ENCODE assay signal across 8 cellular contexts in genomic region chr15:72474466-72474911, GRCh38. TPM values are rescaled to one million over a fixed set of nuclear protein-coding genes. Genes with fewer than 3 reads are reported as not detected.
A peak's percentile ranks its signal among the peaks of the same experiment; 100 is the strongest.
DNase-seq lines count a peak whose midpoint lies in the region; ATAC-seq and TF ChIP-seq lines count a peak whose summit lies in the region.

No MANE protein-coding gene starts in this region.

- H3K36me3 ChIP-seq in trophoblast cell (ENCODE audit: control insufficient read depth in 1 of 2, insufficient read depth in 2 of 2, low read length in 2 of 2): peaks cover 11 to 12% of the 10 kb centered on the region in 2 experiments

- peak overlapping the region; percentile 88 for H3K9ac ChIP-seq in trophoblast cell (ENCODE audit: low read length)

- H3K27me3 ChIP-seq in foreskin keratinocyte (no peaks in the 10 kb centered on the region), trophoblast cell (ENCODE audit: insufficient read depth, low read length) (no peaks in the 10 kb centered on the region)

- H2BK120ac ChIP-seq in trophoblast cell (ENCODE audit: insufficient read depth, low read length, poor library complexity): peak overlapping the region; percentile 67

- peaks cover 17% of the 10 kb centered on the region for H3K4me1 ChIP-seq in foreskin keratinocyte
- peaks cover 4 to 7% of the 10 kb centered on the region in 2 experiments for H3K4me1 ChIP-seq in trophoblast cell (ENCODE audit: control insufficient read depth in 1 of 2, insufficient read depth in 2 of 2, low read length in 2 of 2)

- H2BK5ac ChIP-seq in trophoblast cell (ENCODE audit: low read depth, low read length, poor library complexity): peak overlapping the region; percentile 68

- peak; percentile 10 for ATAC-seq in HG02571 (IDR thresholded peaks at IDR 0.05; ENCODE audit: unreplicated experiment)
- ATAC-seq in foreskin keratinocyte: no peak
- ATAC-seq in HG03565 (IDR thresholded peaks at IDR 0.05; ENCODE audit: unreplicated experiment): no peak

- H2BK12ac ChIP-seq in trophoblast cell (ENCODE audit: low read length): peak overlapping the region; percentile 12

- no CpG with 5 or more reads among the region's 67 CpGs for WGBS in trophoblast cell (ENCODE audit: extremely low coverage, insufficient coverage, insufficient read length)

- H2AK5ac ChIP-seq in trophoblast cell (ENCODE audit: low read length): peak overlapping the region; percentile 88

- H3K4me1 Mint-ChIP-seq in T-helper 2 cell treated with Interferon-gamma antibody and Interleukin-4, amounts not matched to agents 5 μg/mL and 100 μg/mL, for 36 hours (ENCODE audit: low read depth): peaks cover 29% of the 10 kb centered on the region

- peak overlapping the region; percentile 98 for H3K4ac ChIP-seq in trophoblast cell (ENCODE audit: low read depth, low read length)

- no peak overlapping the region for H3K23ac ChIP-seq in trophoblast cell (ENCODE audit: low read length)

- H3K27me3 Mint-ChIP-seq in T-helper 2 cell treated with Interferon-gamma antibody and Interleukin-4, amounts not matched to agents 5 μg/mL and 100 μg/mL, for 36 hours (ENCODE audit: low read depth): no peaks in the 10 kb centered on the region

- H3K14ac ChIP-seq in trophoblast cell (ENCODE audit: low read length): peak overlapping the region; percentile 95

- TF ChIP-seq CTCF in GM12864 (IDR thresholded peaks at IDR 0.05; ENCODE audit: low read depth, low read length, missing control alignments) (no peak), foreskin keratinocyte (conservative IDR thresholded peaks at IDR 0.05) (no peak)

- H3K9me3 Mint-ChIP-seq in T-helper 2 cell treated with Interferon-gamma antibody and Interleukin-4, amounts not matched to agents 5 μg/mL and 100 μg/mL, for 36 hours: no peaks in the 10 kb centered on the region

- H3K4me3 ChIP-seq in GM12864 (ENCODE audit: low read depth, low read length) (peak overlapping the region; percentile 95), trophoblast cell (ENCODE audit: low read depth, low read length) (peak overlapping the region; percentile 97)

- peaks cover 26% of the 10 kb centered on the region for H3K79me2 ChIP-seq in trophoblast cell (ENCODE audit: control insufficient read depth, insufficient read depth, low read length, poor library complexity)

- H3K4me3 Mint-ChIP-seq in T-helper 2 cell treated with Interferon-gamma antibody and Interleukin-4, amounts not matched to agents 5 μg/mL and 100 μg/mL, for 36 hours: peak overlapping the region; percentile 91

- H3K27ac Mint-ChIP-seq in T-helper 2 cell treated with Interferon-gamma antibody and Interleukin-4, amounts not matched to agents 5 μg/mL and 100 μg/mL, for 36 hours: peak overlapping the region; percentile 99

- H3K36me3 Mint-ChIP-seq in T-helper 2 cell treated with Interferon-gamma antibody and Interleukin-4, amounts not matched to agents 5 μg/mL and 100 μg/mL, for 36 hours (ENCODE audit: low read depth): peaks cover 37% of the 10 kb centered on the region

- H3K27ac ChIP-seq in foreskin keratinocyte (peak overlapping the region; percentile 96), trophoblast cell (ENCODE audit: low read depth, low read length) (peak overlapping the region; percentile 85)

- DNase-seq in GM12864 (ENCODE audit: low read depth): no peak
- no peak for DNase-seq in T-helper 2 cell treated with Interferon-gamma antibody and Interleukin-4, amounts not matched to agents 5 μg/mL and 100 μg/mL, for 36 hours (ENCODE audit: low spot score)
- DNase-seq in foreskin keratinocyte: peak in 1 of 2 donors; percentile 4
- DNase-seq in trophoblast cell: no peak
- DNase-seq in posterior vena cava (ENCODE audit: low spot score): no peak
- DNase-seq in A172 (ENCODE audit: low spot score): no peak

- no peaks in the 10 kb centered on the region for H3K9me3 ChIP-seq in trophoblast cell (ENCODE audit: insufficient read depth, low read depth, low read length)

- intact Hi-C loops in posterior vena cava (cut with DNase I): no loop called here

- H3K4me2 ChIP-seq in trophoblast cell (ENCODE audit: low read length): peak overlapping the region; percentile 79

- H2AFZ ChIP-seq in trophoblast cell (ENCODE audit: insufficient read depth, low read length, poor library complexity): peak overlapping the region; percentile 71

- H4K8ac ChIP-seq in trophoblast cell (ENCODE audit: low read depth, low read length): peak overlapping the region; percentile 75

- peak overlapping the region; percentile 78 for H4K12ac ChIP-seq in trophoblast cell (ENCODE audit: low read depth, low read length)

- peak overlapping the region; percentile 89 for H4K91ac ChIP-seq in trophoblast cell (ENCODE audit: low read depth, low read length)

- H3K18ac ChIP-seq in trophoblast cell (ENCODE audit: low read length): peak overlapping the region; percentile 95

- H3K79me1 ChIP-seq in trophoblast cell (ENCODE audit: low read length): peaks cover 18% of the 10 kb centered on the region

RNA-seq across cellular contexts. Expression of gene ARIH1, which starts 0.4 kb away (rescaled TPM):
- total RNA-seq in foreskin keratinocyte (63.6 and 66.9 TPM in 2 replicates), posterior vena cava (100 to 1,000 TPM; 145 to 149 TPM)
- 24.4 and 26.2 TPM in 2 replicates for polyA plus RNA-seq in foreskin keratinocyte
- 204 and 206 TPM in 2 replicates for polyA plus RNA-seq in trophoblast cell (2013)
- 31.5 and 36.6 TPM in 2 replicates for total RNA-seq in A172 (2014; rRNA removed; shearing (Covaris generic))
